Comparison of ENCODE assay signal across 31 cellular contexts in the genomic region with DNA sequence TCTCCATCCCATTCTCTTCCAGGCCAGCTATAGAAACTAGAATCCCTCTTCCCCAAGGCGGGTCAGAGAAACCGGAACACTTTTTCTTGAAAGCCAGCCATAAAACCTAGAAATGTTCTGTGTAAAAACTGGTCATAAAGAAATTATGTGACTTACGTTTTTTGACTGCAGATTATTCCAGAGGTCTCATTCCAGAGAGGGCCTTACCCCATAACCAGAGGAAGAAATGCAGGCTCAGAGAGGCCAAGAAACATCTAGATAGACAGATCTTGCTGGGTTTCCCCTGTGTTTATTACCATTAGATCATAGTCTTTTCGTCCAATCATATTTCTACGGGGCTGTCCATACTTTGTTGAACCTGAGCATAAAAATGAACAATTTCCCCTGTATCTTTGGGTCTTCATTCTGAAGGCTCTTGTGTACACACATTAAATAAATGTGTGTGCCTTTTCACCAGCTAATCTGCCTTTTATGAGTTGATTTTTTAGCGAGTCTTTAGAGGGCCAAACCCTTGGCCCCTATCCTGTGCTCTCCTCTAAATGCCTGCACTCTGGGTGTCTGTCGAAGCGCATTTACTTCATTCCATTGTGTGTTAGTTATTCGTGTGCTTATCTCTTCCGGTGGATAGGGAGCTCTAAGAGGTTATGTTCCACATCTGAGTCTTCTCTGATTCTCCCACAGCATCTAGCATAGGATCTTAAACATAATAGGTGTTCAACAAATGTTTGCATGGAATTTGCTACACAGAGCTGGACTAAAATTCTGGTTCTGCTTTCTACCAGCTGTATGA.
"Had no signal": no experiment of that assay in that cellular context is flagged by ENCODE, and none has a peak within 500 bp of the region (broad histone marks: within the 10 kb centered on the region; RNA-seq: fewer than 3 reads in every experiment).

No MANE protein-coding gene starts in this region.

- H3K4me3 ChIP-seq: ascending aorta, cardiac muscle cell had no signal

- H3K27ac ChIP-seq: ascending aorta, cardiac muscle cell, WERI-Rb-1 had no signal

- H3K4me1 ChIP-seq: ascending aorta had no signal

- H3K27me3 ChIP-seq: ascending aorta had no signal

- FAIRE-seq: bronchial epithelial cell had no signal

- ATAC-seq: activated CD4-positive, alpha-beta T cell treated with anti-CD3 and anti-CD28 coated beads for 36 hours; activated CD4-positive, CD25-positive, alpha-beta regulatory T cell treated with anti-CD3 and anti-CD28 coated beads, Interleukin-2, amount 50 U/mL, for 24 hours; activated CD8-positive, alpha-beta memory T cell treated with anti-CD3 and anti-CD28 coated beads, Interleukin-2, amount 10 ng/mL, durations not matched to agents 7 days and 5 days; activated CD8-positive, alpha-beta T cell treated with anti-CD3 and anti-CD28 coated beads, Interleukin-2, amount 10 ng/mL, durations not matched to agents 7 days and 5 days; activated naive CD8-positive, alpha-beta T cell treated with anti-CD3 and anti-CD28 coated beads, Interleukin-2, amount 50 U/mL, for 24 hours; WTC11 had no signal

- DNase-seq: activated CD4-positive, alpha-beta memory T cell treated with anti-CD3 and anti-CD28 coated beads, Interleukin-2, amount 10 ng/mL, durations not matched to agents 7 days and 5 days; activated CD4-positive, alpha-beta T cell treated with anti-CD3 and anti-CD28 coated beads for 1 hour; activated CD4-positive, alpha-beta T cell treated with anti-CD3 and anti-CD28 coated beads for 36 hours; activated CD4-positive, alpha-beta T cell treated with anti-CD3 and anti-CD28 coated beads for 48 hours; activated CD4-positive, alpha-beta T cell treated with anti-CD3 and anti-CD28 coated beads, Interleukin-2, amount 10 ng/mL, durations not matched to agents 7 days and 5 days; activated CD4-positive, alpha-beta T cell treated with anti-CD3 and anti-CD28 coated beads, Interleukin-2, amount 50 U/mL, for 48 hours; activated CD4-positive, CD25-positive, alpha-beta regulatory T cell; activated CD8-positive, alpha-beta memory T cell treated with anti-CD3 and anti-CD28 coated beads for 24 hours; activated CD8-positive, alpha-beta memory T cell treated with anti-CD3 and anti-CD28 coated beads, Interleukin-2, amount 10 ng/mL, durations not matched to agents 7 days and 5 days; activated CD8-positive, alpha-beta memory T cell treated with anti-CD3 and anti-CD28 coated beads, Interleukin-2, amount 50 U/mL, for 48 hours; activated CD8-positive, alpha-beta T cell treated with anti-CD3 and anti-CD28 coated beads, Interleukin-2, amount 10 ng/mL, durations not matched to agents 7 days and 5 days; activated effector memory CD4-positive, alpha-beta T cell treated with Interleukin-2 at 50 U/mL for 16 hours; activated gamma-delta T cell; activated naive CD4-positive, alpha-beta T cell treated with anti-CD3 and anti-CD28 coated beads, Interleukin-2, amount 10 ng/mL, durations not matched to agents 7 days and 5 days; activated naive CD4-positive, alpha-beta T cell treated with Interleukin-2 at 50 U/mL for 16 hours; activated naive CD8-positive, alpha-beta T cell treated with anti-CD3 and anti-CD28 coated beads, Interleukin-2, amount 10 ng/mL, durations not matched to agents 7 days and 5 days; activated naive CD8-positive, alpha-beta T cell treated with anti-CD3 and anti-CD28 coated beads, Interleukin-2, amount 50 U/mL, for 24 hours; activated T-cell treated with anti-CD3 and anti-CD28 coated beads, Interleukin-2, amount 50 U/mL, for 24 hours; activated T-cell treated with anti-CD3 and anti-CD28 coated beads, Interleukin-2, amount 50 U/mL, for 48 hours; amygdala; anterior cingulate cortex; caudate nucleus; cerebellar nuclear complex; T-helper 2 cell; T-helper 9 cell; WERI-Rb-1 had no signal

- H3K9me3 ChIP-seq: ascending aorta had no signal

- H3K36me3 ChIP-seq: ascending aorta, cardiac muscle cell, WERI-Rb-1 had no signal
